15 cellular contexts compared by ENCODE assay signal in the genomic region with DNA sequence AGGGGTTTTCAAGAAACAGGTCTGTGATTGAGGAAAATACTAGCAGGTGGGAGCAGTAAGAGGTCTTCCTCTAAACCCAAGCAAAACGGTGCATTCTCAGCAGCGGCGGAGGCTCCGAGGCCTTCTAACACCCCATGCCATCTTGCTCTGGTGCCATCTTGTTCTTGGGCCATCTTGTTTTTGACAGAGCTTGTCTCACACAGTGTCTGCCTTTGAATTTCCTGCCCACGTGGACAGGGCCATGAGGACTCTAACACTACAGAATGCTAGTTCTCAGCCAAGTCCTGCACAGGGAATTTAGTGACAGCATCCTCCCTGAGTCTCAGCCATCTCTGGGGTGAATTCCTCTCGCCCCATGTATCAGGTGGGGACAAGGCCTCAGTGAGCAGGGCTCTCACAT.
DNase-seq lines count a peak whose midpoint lies in the region; ATAC-seq and TF ChIP-seq lines count a peak whose summit lies in the region.
"Had no signal": no experiment of that assay in that cellular context is flagged by ENCODE, and none has a peak within 500 bp of the region (broad histone marks: within the 10 kb centered on the region; RNA-seq: fewer than 3 reads in every experiment).

No MANE protein-coding gene starts in this region.

- H3K9ac ChIP-seq in trophoblast cell (ENCODE audit: low read length) (no peak overlapping the region), Karpas-422 (ENCODE audit: low read length) (no peak overlapping the region)
- H3K9ac ChIP-seq: GM23248 had no signal

- H3K27ac Mint-ChIP-seq in glutamatergic neuron (ENCODE audit: unreplicated experiment): peak overlapping the region; percentile 48
- H3K27ac Mint-ChIP-seq: CD14-positive monocyte had no signal

- no peaks in the 10 kb centered on the region for H3K36me3 Mint-ChIP-seq in glutamatergic neuron (ENCODE audit: unreplicated experiment)
- H3K36me3 Mint-ChIP-seq: CD14-positive monocyte had no signal

- H3K27me3 ChIP-seq in heart left ventricle (no peaks in the 10 kb centered on the region), left ventricle myocardium inferior (ENCODE audit: low read depth) (no peaks in the 10 kb centered on the region), trophoblast cell (ENCODE audit: insufficient read depth, low read length) (no peaks in the 10 kb centered on the region), Karpas-422 (ENCODE audit: low read length) (no peaks in the 10 kb centered on the region)

- H3K4me3 Mint-ChIP-seq in glutamatergic neuron (ENCODE audit: unreplicated experiment): no peak overlapping the region
- H3K4me3 Mint-ChIP-seq: CD14-positive monocyte had no signal

- no peak overlapping the region for H3K14ac ChIP-seq in trophoblast cell (ENCODE audit: low read length)

- peaks cover 3% of the 10 kb centered on the region for H3K79me2 ChIP-seq in trophoblast cell (ENCODE audit: control insufficient read depth, insufficient read depth, low read length, poor library complexity)
- H3K79me2 ChIP-seq in Karpas-422 (ENCODE audit: low read length): no peaks in the 10 kb centered on the region

- no peak overlapping the region for H4K91ac ChIP-seq in trophoblast cell (ENCODE audit: low read depth, low read length)

- peaks cover 12% of the 10 kb centered on the region for H3K9me3 Mint-ChIP-seq in glutamatergic neuron (ENCODE audit: unreplicated experiment)

- H2AK5ac ChIP-seq in trophoblast cell (ENCODE audit: low read length): no peak overlapping the region

- H3K79me1 ChIP-seq in trophoblast cell (ENCODE audit: low read length): peaks cover 7% of the 10 kb centered on the region

- H2AFZ ChIP-seq in trophoblast cell (ENCODE audit: insufficient read depth, low read length, poor library complexity): no peak overlapping the region
- H2AFZ ChIP-seq in Karpas-422 (ENCODE audit: low read length): no peak overlapping the region
- H2AFZ ChIP-seq: GM23248 had no signal

- H3K23ac ChIP-seq in trophoblast cell (ENCODE audit: low read length): no peak overlapping the region

- H2BK120ac ChIP-seq in trophoblast cell (ENCODE audit: insufficient read depth, low read length, poor library complexity): no peak overlapping the region

- no peak overlapping the region for H2BK5ac ChIP-seq in trophoblast cell (ENCODE audit: low read depth, low read length, poor library complexity)

- H3K9me3 ChIP-seq in heart left ventricle (no peaks in the 10 kb centered on the region), left ventricle myocardium inferior (replicated peaks) (no peaks in the 10 kb centered on the region), trophoblast cell (ENCODE audit: insufficient read depth, low read depth, low read length) (peaks cover 2% of the 10 kb centered on the region), Karpas-422 (ENCODE audit: low read length) (no peaks in the 10 kb centered on the region)
- H3K9me3 ChIP-seq: Caco-2 had no signal

- peak in 3 of 4 donors; percentile 7 to 47 (median 18) for ATAC-seq in heart left ventricle
- ATAC-seq: Panc1 had no signal

- intact Hi-C loops in heart left ventricle (cut with DNase I): no loop called here
- intact Hi-C loops in left ventricle myocardium inferior (cut with micrococcal nuclease): no loop called here

- peaks cover 73% of the 10 kb centered on the region for H3K4me1 Mint-ChIP-seq in glutamatergic neuron (ENCODE audit: low read depth, unreplicated experiment)

- H3K4me1 ChIP-seq in heart left ventricle: peaks cover 0 to 27% (median 8%) of the 10 kb centered on the region in 12 donors
- peaks cover 25% of the 10 kb centered on the region for H3K4me1 ChIP-seq in left ventricle myocardium inferior
- peaks cover 12 to 21% of the 10 kb centered on the region in 2 experiments for H3K4me1 ChIP-seq in trophoblast cell (ENCODE audit: control insufficient read depth in 1 of 2, insufficient read depth in 2 of 2, low read length in 2 of 2)
- peaks cover 6% of the 10 kb centered on the region for H3K4me1 ChIP-seq in Karpas-422 (ENCODE audit: low read length)

- H3K18ac ChIP-seq in trophoblast cell (ENCODE audit: low read length): no peak overlapping the region

- H3K4me3 ChIP-seq in heart left ventricle: no peak overlapping the region
- no peak overlapping the region for H3K4me3 ChIP-seq in left ventricle myocardium inferior
- H3K4me3 ChIP-seq in trophoblast cell (ENCODE audit: low read depth, low read length): no peak overlapping the region
- H3K4me3 ChIP-seq in Karpas-422 (ENCODE audit: low read length): no peak overlapping the region
- H3K4me3 ChIP-seq: GM23248 had no signal

- WGBS in heart left ventricle, 4 donors: 76 to 93% (median 87%) methylated on average over 6 of the region's 6 CpGs
- no CpG with 5 or more reads among the region's 6 CpGs for WGBS in trophoblast cell (ENCODE audit: extremely low coverage, insufficient coverage, insufficient read length)

- peak overlapping the region; percentile 19 for H3K4ac ChIP-seq in trophoblast cell (ENCODE audit: low read depth, low read length)

- H3K36me3 ChIP-seq in heart left ventricle (no peaks in the 10 kb centered on the region), left ventricle myocardium inferior (no peaks in the 10 kb centered on the region), trophoblast cell (ENCODE audit: control insufficient read depth in 1 of 2, insufficient read depth in 2 of 2, low read length in 2 of 2) (no peaks in the 10 kb centered on the region), Karpas-422 (ENCODE audit: insufficient read depth, low read length) (no peaks in the 10 kb centered on the region)

- no peak overlapping the region for H4K8ac ChIP-seq in trophoblast cell (ENCODE audit: low read depth, low read length)

- no peak overlapping the region for H2BK12ac ChIP-seq in trophoblast cell (ENCODE audit: low read length)

- TF ChIP-seq POLR2A in heart left ventricle (IDR thresholded peaks at IDR 0.05): no peak

- H3K27me3 Mint-ChIP-seq in glutamatergic neuron (ENCODE audit: unreplicated experiment): peaks cover 9% of the 10 kb centered on the region

- H3K9me2 ChIP-seq in Karpas-422 (replicated peaks; ENCODE audit: insufficient read depth, low read length): no peaks in the 10 kb centered on the region

- no peaks in the 10 kb centered on the region for H4K20me1 ChIP-seq in Karpas-422 (ENCODE audit: insufficient read depth, low read depth, low read length)

- H3K27ac ChIP-seq in heart left ventricle: peak overlapping the region in 1 of 12 donors; percentile 56
- no peak overlapping the region for H3K27ac ChIP-seq in left ventricle myocardium inferior (replicated peaks)
- H3K27ac ChIP-seq in trophoblast cell (ENCODE audit: low read depth, low read length): no peak overlapping the region
- H3K27ac ChIP-seq in Karpas-422 (ENCODE audit: low read length): no peak overlapping the region
- H3K27ac ChIP-seq: GM23248 had no signal

- H3K4me2 ChIP-seq in trophoblast cell (ENCODE audit: low read length) (no peak overlapping the region), Karpas-422 (ENCODE audit: low read depth, low read length, poor library complexity, severe bottlenecking) (no peak overlapping the region)

- DNase-seq in heart left ventricle (no peak), left ventricle myocardium inferior (no peak), glutamatergic neuron (no peak), trophoblast cell (no peak), SKM-1 (lab: John Stamatoyannopoulos, UW; ENCODE audit: unreplicated experiment) (no peak), Karpas-422 (no peak), HT-29 (ENCODE audit: low spot score) (no peak), NCI-H526 treated with DMSO at 0.1 percent for 48 hours (lab: John Stamatoyannopoulos, UW) (no peak)
- DNase-seq: Caco-2, DMS53, GM23248, NCI-H187 treated with DMSO at 0.1 percent for 48 hours, Right ventricle myocardium superior had no signal

- no peak overlapping the region for H4K12ac ChIP-seq in trophoblast cell (ENCODE audit: low read depth, low read length)

- TF ChIP-seq CTCF in heart left ventricle (IDR thresholded peaks at IDR 0.05): no peak
- TF ChIP-seq CTCF in left ventricle myocardium inferior (IDR thresholded peaks at IDR 0.05; ENCODE audit: borderline replicate concordance): no peak
- no peak for TF ChIP-seq CTCF in glutamatergic neuron (IDR thresholded peaks at IDR 0.05; ENCODE audit: partially characterized antibody, unreplicated experiment)
